In genomic region chr10:21742740-21743412, GRCh38 we compare ENCODE assay signal across 21 cellular contexts.
DNase-seq lines count a peak whose midpoint lies in the region; ATAC-seq, FAIRE-seq and TF ChIP-seq lines count a peak whose summit lies in the region.
"Had no signal": no experiment of that assay in that cellular context is flagged by ENCODE, and none has a peak within 500 bp of the region (broad histone marks: within the 10 kb centered on the region; RNA-seq: fewer than 3 reads in every experiment).

No MANE protein-coding gene starts in this region.

- no peak for FAIRE-seq in HepG2 (lab: Jason Lieb, UNC)
- FAIRE-seq: GM12891 had no signal

- H3K4me3 ChIP-seq in CD4-positive, alpha-beta memory T cell (ENCODE audit: low read length in 2 of 2): no peak overlapping the region
- H3K4me3 ChIP-seq in HepG2 (replicated peaks in 1 of 3; ENCODE audit: insufficient read depth in 1 of 3, low read depth in 2 of 3, low read length in 3 of 3): no peak overlapping the region
- no peak overlapping the region for H3K4me3 ChIP-seq in heart right ventricle
- H3K4me3 ChIP-seq: Peyer's patch, SJCRH30, upper lobe of left lung had no signal

- 94% methylated on average over 5 of the region's 5 CpGs for WGBS in HepG2 (ENCODE audit: low lambda C conversion rate)
- 96 to 98% methylated on average over 5 of the region's 5 CpGs for WGBS in heart right ventricle, 2 donors

- CTCF ChIA-PET in CD4-positive, alpha-beta memory T cell (lab: Charles Lee; ENCODE audit: partially characterized antibody): interaction anchor here (0.9 kb wide), 1 partner anchor 247 kb away, joined by 3 read pairs; no protein-coding TSS in a partner anchor
- CTCF ChIA-PET in WTC11 (lab: Charles Lee) (interaction anchor here (2.3 kb wide), 1 partner anchor 11 kb away, joined by 12 read pairs; no protein-coding TSS in a partner anchor), HepG2 (lab: Yijun Ruan, JAX; ENCODE audit: low intra/inter-chr PET ratio, low total read pairs) (no interaction called here)

- DNase-seq in CD4-positive, alpha-beta memory T cell: no peak
- no peak for DNase-seq in WTC11 (ENCODE audit: low spot score)
- DNase-seq in HepG2 (ENCODE audit: low spot score): no peak
- DNase-seq in pons (ENCODE audit: low spot score): no peak
- DNase-seq in heart right ventricle: no peak
- DNase-seq: activated CD4-positive, CD25-positive, alpha-beta regulatory T cell treated with anti-CD3 and anti-CD28 coated beads, Interleukin-2, amount 50 U/mL, for 72 hours; activated CD8-positive, alpha-beta T cell treated with anti-CD3 and anti-CD28 coated beads for 36 hours; dermis blood vessel endothelial cell; left ventricle myocardium superior; midbrain; natural killer cell; NCI-H524; NK-92 treated with Interleukin-12 subunit alpha and Interleukin-12 subunit beta, amount 100 ng/mL, for 24 hours; Peyer's patch; SJCRH30; stimulated activated CD4-positive, alpha-beta T cell treated with anti-CD3 and anti-CD28 coated beads, Interleukin-2, amount 100 ng/mL, for 24 hours; upper lobe of left lung had no signal

- ATAC-seq in WTC11 (peak; percentile 23; the same call in 1 of the 2 replicates), HepG2 (no peak), HG03457 (IDR thresholded peaks at IDR 0.05; ENCODE audit: unreplicated experiment) (no peak), heart right ventricle (no peak)
- ATAC-seq: activated CD8-positive, alpha-beta T cell treated with anti-CD3 and anti-CD28 coated beads for 36 hours; left ventricle myocardium superior; natural killer cell had no signal

- TF ChIP-seq POLR2A in HepG2 (IDR thresholded peaks at IDR 0.05; ENCODE audit: insufficient read depth in 1 of 2, low read depth in 2 of 2, low read length in 2 of 2): no peak

- no peaks in the 10 kb centered on the region for H3K79me2 ChIP-seq in HepG2 (ENCODE audit: insufficient read depth, low read length)

- no peaks in the 10 kb centered on the region for H4K20me1 ChIP-seq in HepG2 (ENCODE audit: insufficient read depth, low read length)

- no peak overlapping the region for H3K4me2 ChIP-seq in HepG2 (ENCODE audit: low read depth, low read length)

- peak overlapping the region in 6 of 7 donors; percentile 25 to 68 (median 53) for H3K27ac Mint-ChIP-seq in CD4-positive, alpha-beta memory T cell
- H3K27ac Mint-ChIP-seq in WTC11: peak overlapping the region; percentile 73
- H3K27ac Mint-ChIP-seq: activated CD8-positive, alpha-beta T cell treated with anti-CD3 and anti-CD28 coated beads for 36 hours had no signal

- peaks cover 42 to 53% (median 50%) of the 10 kb centered on the region in 4 donors for H3K4me1 Mint-ChIP-seq in CD4-positive, alpha-beta memory T cell
- peaks cover 57% of the 10 kb centered on the region for H3K4me1 Mint-ChIP-seq in WTC11

- in situ Hi-C loops in HepG2 (cut with HindIII; ENCODE audit: extremely low pct_ligation_motif_present, low pct_unique_long_range_greater_than_20kb): loop anchor here (25.0 kb wide), 1 partner anchor 456 kb away; no protein-coding TSS in a partner anchor

- H2AFZ ChIP-seq in HepG2 (ENCODE audit: low read length): no peak overlapping the region

- no peaks in the 10 kb centered on the region for H3K9me3 ChIP-seq in CD4-positive, alpha-beta memory T cell (ENCODE audit: control insufficient read depth in 1 of 2, low read length in 2 of 2)
- H3K9me3 ChIP-seq in HepG2 (ENCODE audit: low read length): no peaks in the 10 kb centered on the region
- no peaks in the 10 kb centered on the region for H3K9me3 ChIP-seq in heart right ventricle
- H3K9me3 ChIP-seq: Peyer's patch, SJCRH30, upper lobe of left lung had no signal

- H3K4me1 ChIP-seq in CD4-positive, alpha-beta memory T cell (ENCODE audit: insufficient read depth, low read length): peaks cover 51% of the 10 kb centered on the region
- H3K4me1 ChIP-seq in HepG2 (ENCODE audit: insufficient read depth, low read length): no peaks in the 10 kb centered on the region
- no peaks in the 10 kb centered on the region for H3K4me1 ChIP-seq in heart right ventricle
- H3K4me1 ChIP-seq: Peyer's patch, SJCRH30, upper lobe of left lung had no signal

- H3K9ac ChIP-seq in HepG2 (ENCODE audit: insufficient read depth, low read depth, low read length): no peak overlapping the region

- BruUV-seq in HepG2 (replicated peaks; lab: Mats Ljungman, UMichigan): TSS peak; percentile 13

- H3K27ac ChIP-seq in 22Rv1 (0 out of 2 replicates have a peak overlapping the region, but pooled peaks have one; percentile 2), HepG2 (ENCODE audit: extremely low read length, insufficient read depth, low read length) (no peak overlapping the region), heart right ventricle (no peak overlapping the region)
- no peak overlapping the region for H3K27ac ChIP-seq in CD4-positive, alpha-beta memory T cell (ENCODE audit: low read depth, low read length)
- H3K27ac ChIP-seq: C4-2B, Peyer's patch, SJCRH30, upper lobe of left lung had no signal

- no peak overlapping the region for H3K4me3 Mint-ChIP-seq in CD4-positive, alpha-beta memory T cell
- no peak overlapping the region for H3K4me3 Mint-ChIP-seq in WTC11
- H3K4me3 Mint-ChIP-seq: activated CD8-positive, alpha-beta T cell treated with anti-CD3 and anti-CD28 coated beads for 36 hours; natural killer cell had no signal

- TF ChIP-seq EP300 in HepG2 (IDR thresholded peaks at IDR 0.05; ENCODE audit: low read depth in 2 of 2, low read length in 2 of 2) (no peak), HepG2 (CRISPR knock-in tag; IDR thresholded peaks at IDR 0.05; ENCODE audit: borderline replicate concordance) (no peak)

- TF ChIP-seq RAD21 in HepG2 (CRISPR knock-in tag; IDR thresholded peaks at IDR 0.05): no peak

- peaks cover 12% of the 10 kb centered on the region for H3K36me3 ChIP-seq in CD4-positive, alpha-beta memory T cell (ENCODE audit: insufficient read depth, low read length)
- H3K36me3 ChIP-seq in HepG2 (replicated peaks in 1 of 2; ENCODE audit: control insufficient read depth in 1 of 2, insufficient read depth in 2 of 2, low read length in 2 of 2) (peaks cover 34 to 65% of the 10 kb centered on the region in 2 experiments), heart right ventricle (peaks cover 0 to 79% (median 38%) of the 10 kb centered on the region in 9 donors)

- H3K27me3 ChIP-seq in CD4-positive, alpha-beta memory T cell (ENCODE audit: insufficient read depth, low read length): no peaks in the 10 kb centered on the region
- no peaks in the 10 kb centered on the region for H3K27me3 ChIP-seq in HepG2 (ENCODE audit: control insufficient read depth in 1 of 2, insufficient read depth in 2 of 2, low read length in 2 of 2)
- no peaks in the 10 kb centered on the region for H3K27me3 ChIP-seq in heart right ventricle
- H3K27me3 ChIP-seq: Peyer's patch, SJCRH30, upper lobe of left lung had no signal

- no peaks in the 10 kb centered on the region for H3K27me3 Mint-ChIP-seq in CD4-positive, alpha-beta memory T cell
- H3K27me3 Mint-ChIP-seq in WTC11 (ENCODE audit: low read depth): no peaks in the 10 kb centered on the region
- H3K27me3 Mint-ChIP-seq: activated CD8-positive, alpha-beta T cell treated with anti-CD3 and anti-CD28 coated beads for 36 hours had no signal

- H3K9me3 Mint-ChIP-seq in CD4-positive, alpha-beta memory T cell: peaks cover 0 to 2% (median 0%) of the 10 kb centered on the region in 8 donors
- no peaks in the 10 kb centered on the region for H3K9me3 Mint-ChIP-seq in WTC11
- H3K9me3 Mint-ChIP-seq: activated CD8-positive, alpha-beta T cell treated with anti-CD3 and anti-CD28 coated beads for 36 hours; natural killer cell had no signal

- peaks cover 43 to 58% of the 10 kb centered on the region in 2 donors for H3K36me3 Mint-ChIP-seq in CD4-positive, alpha-beta memory T cell
- H3K36me3 Mint-ChIP-seq in WTC11: peaks cover 52% of the 10 kb centered on the region
- H3K36me3 Mint-ChIP-seq: natural killer cell had no signal

- intact Hi-C loops in CD4-positive, alpha-beta memory T cell (cut with micrococcal nuclease): loop anchor here (5.0 kb wide), 1 partner anchor 41 kb away; no protein-coding TSS in a partner anchor
- intact Hi-C loops in HepG2 (cut with micrococcal nuclease; ENCODE audit: unreplicated experiment) (no loop called here), heart right ventricle (cut with DNase I) (loop anchor here in 2 of 10 donors (5.0 to 10.0 kb wide), 2 partner anchors 194 to 1692 kb away; partner anchors contain the start of gene OTUD1 (in 1 of the 2))

- no peak for TF ChIP-seq CTCF in 22Rv1 (IDR thresholded peaks at IDR 0.05)
- no peak for TF ChIP-seq CTCF in WTC11 (IDR thresholded peaks at IDR 0.05)
- TF ChIP-seq CTCF in HepG2 (CRISPR knock-in tag; IDR thresholded peaks at IDR 0.05): no peak
- TF ChIP-seq CTCF in heart right ventricle (IDR thresholded peaks at IDR 0.05): no peak

- POLR2A ChIA-PET in CD4-positive, alpha-beta memory T cell (lab: Charles Lee; ENCODE audit: partially characterized antibody): no interaction called here
- POLR2A ChIA-PET in WTC11 (lab: Charles Lee) (no interaction called here), HepG2 (lab: Yijun Ruan, JAX) (no interaction called here)

TF ChIP-seq in WTC11, 78 proteins besides CTCF, POLR2A, EP300 and RAD21 (continues in another document):
- TF ChIP-seq E2F1 (CRISPR knock-in tag; IDR thresholded peaks at IDR 0.05) (no peak), FOXP1 (CRISPR knock-in tag; IDR thresholded peaks at IDR 0.05; ENCODE audit: borderline replicate concordance) (no peak), NFE2L1 (CRISPR knock-in tag; IDR thresholded peaks at IDR 0.05) (no peak), PRRX2 (CRISPR knock-in tag; IDR thresholded peaks at IDR 0.05) (no peak)

TF ChIP-seq in HepG2, 621 proteins besides CTCF, POLR2A, EP300 and RAD21:
- no peak for TF ChIP-seq MTF2 (CRISPR knock-in tag; IDR thresholded peaks at IDR 0.05; ENCODE audit: borderline replicate concordance)
